ENCODE assay signal across 7 cellular contexts in the genomic region with DNA sequence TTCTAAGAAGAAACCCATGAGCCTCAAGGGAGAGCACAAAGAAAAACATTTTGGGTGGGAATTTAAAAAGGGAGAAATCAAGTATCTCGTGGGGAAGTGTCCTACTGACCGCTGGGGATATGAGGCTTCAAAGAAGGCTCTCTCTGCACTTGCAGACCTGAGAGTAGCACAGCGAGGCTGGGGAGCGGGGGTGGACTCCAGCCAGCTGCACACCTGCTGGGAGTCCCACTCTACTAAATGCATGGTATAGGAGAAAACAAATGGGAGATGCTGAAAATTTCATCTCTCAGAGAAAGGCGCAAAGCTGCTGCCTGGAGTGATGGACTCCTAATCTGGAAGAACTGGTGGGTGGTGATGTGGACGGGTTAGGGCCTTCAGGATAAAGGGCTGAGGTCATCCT.
"Had no signal": no experiment of that assay in that cellular context is flagged by ENCODE, and none has a peak within 500 bp of the region (broad histone marks: within the 10 kb centered on the region; RNA-seq: fewer than 3 reads in every experiment).

No MANE protein-coding gene starts in this region.

- H3K9me3 Mint-ChIP-seq: HFFc6 had no signal

- H3K36me3 ChIP-seq: HAP-1 had no signal

- H3K4me3 Mint-ChIP-seq: HFFc6, IgD-negative memory B cell had no signal

- H3K4me1 ChIP-seq: HAP-1 had no signal

- H2AFZ ChIP-seq: GM23248 had no signal

- H3K4me3 ChIP-seq: GM23248, HAP-1 had no signal

- H3K27ac ChIP-seq: GM23248 had no signal

- H3K9ac ChIP-seq: GM23248 had no signal

- H3K9me3 ChIP-seq: HAP-1 had no signal

- H3K27ac Mint-ChIP-seq: HFFc6 had no signal

- ATAC-seq: HCT116 had no signal

- DNase-seq: GOT3, H7, HFFc6 had no signal
